ENCODE assay signal across 25 cellular contexts in the genomic region with DNA sequence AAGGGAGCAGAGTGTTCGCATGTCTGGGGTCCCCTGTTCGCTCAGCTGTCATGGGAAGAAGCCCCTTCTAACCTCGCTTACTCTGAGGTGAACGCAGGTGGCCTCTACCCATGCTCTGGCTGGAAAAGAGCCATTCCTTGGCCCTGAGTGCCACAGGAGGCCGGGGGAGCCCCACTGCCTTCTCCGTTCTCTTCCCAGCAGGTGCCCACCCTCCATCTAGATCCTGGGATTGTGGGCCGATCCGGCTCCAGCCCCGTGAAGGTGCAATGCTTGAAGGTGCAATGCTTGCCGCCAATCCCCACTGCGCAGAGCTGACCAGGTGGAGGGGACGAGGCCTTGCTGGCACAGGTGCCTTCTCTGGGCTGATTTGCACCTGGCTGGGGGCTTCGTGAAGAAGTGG.
A peak's percentile ranks its signal among the peaks of the same experiment; 100 is the strongest.
DNase-seq lines count a peak whose midpoint lies in the region; ATAC-seq, FAIRE-seq and TF ChIP-seq lines count a peak whose summit lies in the region.
"Had no signal": no experiment of that assay in that cellular context is flagged by ENCODE, and none has a peak within 500 bp of the region (broad histone marks: within the 10 kb centered on the region; RNA-seq: fewer than 3 reads in every experiment).

No MANE protein-coding gene starts in this region.

- CTCF ChIA-PET in HepG2 (lab: Yijun Ruan, JAX; ENCODE audit: low intra/inter-chr PET ratio, low total read pairs) = no interaction called here

- H3K36me3 Mint-ChIP-seq in activated CD4-positive, alpha-beta T cell treated with anti-CD3 and anti-CD28 coated beads, Interleukin-2, amount 10 ng/mL, durations not matched to agents 24 days and 14 days (ENCODE audit: low read depth) = no peaks in the 10 kb centered on the region
- no peaks in the 10 kb centered on the region for H3K36me3 Mint-ChIP-seq in mesothelial cell of epicardium
- H3K36me3 Mint-ChIP-seq: CD14-positive monocyte; CD8-positive, alpha-beta memory T cell had no signal

- H3K4ac ChIP-seq in neuronal stem cell (ENCODE audit: low read length) = no peak overlapping the region

- H4K20me1 ChIP-seq in HepG2 (ENCODE audit: insufficient read depth, low read length) = no peaks in the 10 kb centered on the region
- H4K20me1 ChIP-seq: BLaER1 treated with 17β-estradiol and CSF1 and Interleukin-3, amounts not matched to agents 10 nM and 100 nM had no signal

- H3K4me1 Mint-ChIP-seq in activated CD4-positive, alpha-beta T cell treated with anti-CD3 and anti-CD28 coated beads, Interleukin-2, amount 10 ng/mL, durations not matched to agents 24 days and 14 days = peaks cover 4% of the 10 kb centered on the region
- peaks cover 7% of the 10 kb centered on the region for H3K4me1 Mint-ChIP-seq in mesothelial cell of epicardium
- H3K4me1 Mint-ChIP-seq: CD14-positive monocyte had no signal

- H3K27ac Mint-ChIP-seq in activated CD4-positive, alpha-beta T cell treated with anti-CD3 and anti-CD28 coated beads, Interleukin-2, amount 10 ng/mL, durations not matched to agents 24 days and 14 days = no peak overlapping the region
- H3K27ac Mint-ChIP-seq in mesothelial cell of epicardium = no peak overlapping the region
- H3K27ac Mint-ChIP-seq: CD14-positive monocyte; CD4-positive, alpha-beta T cell; CD8-positive, alpha-beta memory T cell; H9 had no signal

- H3K14ac ChIP-seq in neuronal stem cell (ENCODE audit: low read length) = no peak overlapping the region

- TF ChIP-seq POLR2A in HepG2 (IDR thresholded peaks at IDR 0.05; ENCODE audit: insufficient read depth in 1 of 2, low read depth in 2 of 2, low read length in 2 of 2) = no peak

- H4K91ac ChIP-seq in neuronal stem cell (ENCODE audit: low read depth, low read length, poor library complexity) = no peak overlapping the region

- H3K9me3 ChIP-seq in kidney (ENCODE audit: control insufficient read depth in 1 of 2, low read length in 2 of 2) (no peaks in the 10 kb centered on the region), neuronal stem cell (replicated peaks in 1 of 2; ENCODE audit: control insufficient read depth in 2 of 2, insufficient read depth in 1 of 2, low read depth in 1 of 2, low read length in 2 of 2) (peaks cover 0 to 2% of the 10 kb centered on the region in 2 donors), HepG2 (ENCODE audit: low read length) (no peaks in the 10 kb centered on the region)
- H3K9me3 ChIP-seq: BE2C; BLaER1 treated with 17β-estradiol and CSF1 and Interleukin-3, amounts not matched to agents 10 nM and 100 nM had no signal

- H2BK15ac ChIP-seq in neuronal stem cell (ENCODE audit: low read length) = peak overlapping the region; percentile 2

- no peak overlapping the region for H2AFZ ChIP-seq in neuronal stem cell (ENCODE audit: low read length)
- no peak overlapping the region for H2AFZ ChIP-seq in HepG2 (ENCODE audit: low read length)
- H2AFZ ChIP-seq: GM23248 had no signal

- no peaks in the 10 kb centered on the region for H3K9me3 Mint-ChIP-seq in activated CD4-positive, alpha-beta T cell treated with anti-CD3 and anti-CD28 coated beads, Interleukin-2, amount 10 ng/mL, durations not matched to agents 24 days and 14 days
- H3K9me3 Mint-ChIP-seq in mesothelial cell of epicardium = peaks cover 5% of the 10 kb centered on the region
- H3K9me3 Mint-ChIP-seq: CD4-positive, alpha-beta T cell had no signal

- H2BK5ac ChIP-seq in neuronal stem cell (ENCODE audit: low read length) = no peak overlapping the region

- H3K27me3 Mint-ChIP-seq in activated CD4-positive, alpha-beta T cell treated with anti-CD3 and anti-CD28 coated beads, Interleukin-2, amount 10 ng/mL, durations not matched to agents 24 days and 14 days = peaks cover 4% of the 10 kb centered on the region
- peaks cover 6% of the 10 kb centered on the region for H3K27me3 Mint-ChIP-seq in mesothelial cell of epicardium (ENCODE audit: low read depth)

- TF ChIP-seq CTCF in kidney (IDR thresholded peaks at IDR 0.05; ENCODE audit: borderline replicate concordance, extremely low read depth, insufficient read depth) = no peak
- no peak for TF ChIP-seq CTCF in mesothelial cell of epicardium (IDR thresholded peaks at IDR 0.05; ENCODE audit: unreplicated experiment)
- no peak for TF ChIP-seq CTCF in HepG2 (CRISPR knock-in tag; IDR thresholded peaks at IDR 0.05)

- intact Hi-C loops in activated CD4-positive, alpha-beta T cell treated with anti-CD3 and anti-CD28 coated beads, Interleukin-2, amount 10 ng/mL, durations not matched to agents 24 days and 14 days (cut with micrococcal nuclease) = no loop called here
- intact Hi-C loops in kidney (cut with DNase I) (no loop called here), HepG2 (cut with micrococcal nuclease; ENCODE audit: unreplicated experiment) (no loop called here)

- H3K27me3 ChIP-seq in neuronal stem cell (ENCODE audit: control insufficient read depth in 3 of 3, insufficient read depth in 3 of 3, low read depth in 1 of 3, low read length in 3 of 3) (no peaks in the 10 kb centered on the region), HepG2 (ENCODE audit: control insufficient read depth in 1 of 2, insufficient read depth in 2 of 2, low read length in 2 of 2) (peaks cover 11 to 79% of the 10 kb centered on the region in 2 experiments)
- H3K27me3 ChIP-seq: BLaER1 treated with 17β-estradiol and CSF1 and Interleukin-3, amounts not matched to agents 10 nM and 100 nM had no signal

- H3K4me2 ChIP-seq in neuronal stem cell (ENCODE audit: insufficient read depth, low read length, poor library complexity, severe bottlenecking) (no peak overlapping the region), HepG2 (ENCODE audit: low read depth, low read length) (no peak overlapping the region)
- H3K4me2 ChIP-seq: BLaER1 treated with 17β-estradiol and CSF1 and Interleukin-3, amounts not matched to agents 10 nM and 100 nM had no signal

- in situ Hi-C loops in HepG2 (cut with HindIII; ENCODE audit: extremely low pct_ligation_motif_present, low pct_unique_long_range_greater_than_20kb) = no loop called here

- DNase-seq in activated CD4-positive, alpha-beta T cell treated with anti-CD3 and anti-CD28 coated beads, Interleukin-2, amount 10 ng/mL, durations not matched to agents 24 days and 14 days = peak; percentile 36
- DNase-seq in activated CD4-positive, alpha-beta T cell treated with anti-CD3 and anti-CD28 coated beads for 4 hours = no peak
- DNase-seq in kidney (peak; percentile 60), neuronal stem cell (ENCODE audit: low spot score) (no peak), NCI-H526 (lab: John Stamatoyannopoulos, UW) (no peak), mesothelial cell of epicardium (ENCODE audit: low spot score in 2 of 2, unreplicated experiment in 2 of 2) (no peak), HepG2 (ENCODE audit: low spot score) (no peak)
- DNase-seq: AML-193; BE2C; CD4-positive, alpha-beta T cell; CD8-positive, alpha-beta memory T cell; DMS 273 treated with DMSO at 0.1 percent for 48 hours; DMS79; EL; GDM1; GM23248 had no signal

- peak overlapping the region; percentile 0 for H3K23ac ChIP-seq in neuronal stem cell (ENCODE audit: low read depth, low read length, poor library complexity)

- FAIRE-seq in kidney (lab: Jason Lieb, UNC) (no peak), HepG2 (lab: Jason Lieb, UNC) (no peak)
- FAIRE-seq: A204.1, D721Med, GM12892, H1 had no signal

- H3K4me1 ChIP-seq in kidney (ENCODE audit: control insufficient read depth in 1 of 2, insufficient read depth in 1 of 2, low read depth in 1 of 2, low read length in 2 of 2) (peaks cover 0 to 3% of the 10 kb centered on the region in 2 donors), neuronal stem cell (ENCODE audit: control insufficient read depth in 2 of 2, insufficient read depth in 1 of 2, low read depth in 1 of 2, low read length in 2 of 2) (peaks cover 6% of the 10 kb centered on the region in 2 donors), HepG2 (ENCODE audit: insufficient read depth, low read length) (no peaks in the 10 kb centered on the region)
- H3K4me1 ChIP-seq: BE2C had no signal

- POLR2A ChIA-PET in HepG2 (lab: Yijun Ruan, JAX) = no interaction called here

- peak overlapping the region; percentile 11 for H3K18ac ChIP-seq in neuronal stem cell (ENCODE audit: low read length)

- ATAC-seq in HepG2 = no peak
- ATAC-seq: HCT116 had no signal

- no peak overlapping the region for H2BK120ac ChIP-seq in neuronal stem cell (ENCODE audit: low read depth, low read length)

- no peak overlapping the region for H2BK12ac ChIP-seq in neuronal stem cell (ENCODE audit: low read length)

- no peaks in the 10 kb centered on the region for H3K79me2 ChIP-seq in HepG2 (ENCODE audit: insufficient read depth, low read length)

- BruUV-seq in HepG2 (replicated peaks; lab: Mats Ljungman, UMichigan) = no TSS peak

- H3K79me1 ChIP-seq in neuronal stem cell (ENCODE audit: low read depth, low read length) = peaks cover 4% of the 10 kb centered on the region

- no peak overlapping the region for H3K27ac ChIP-seq in kidney (ENCODE audit: low read depth in 2 of 2, low read length in 2 of 2)
- H3K27ac ChIP-seq in neuronal stem cell (replicated peaks; ENCODE audit: low read length) = no peak overlapping the region
- no peak overlapping the region for H3K27ac ChIP-seq in HepG2 (ENCODE audit: extremely low read length, insufficient read depth, low read length)
- H3K27ac ChIP-seq: 22Rv1; BLaER1 treated with 17β-estradiol and CSF1 and Interleukin-3, amounts not matched to agents 10 nM and 100 nM; GM23248 had no signal

- H3K36me3 ChIP-seq in kidney (ENCODE audit: control insufficient read depth in 1 of 2, insufficient read depth in 2 of 2, low read length in 2 of 2) (no peaks in the 10 kb centered on the region), neuronal stem cell (replicated peaks in 1 of 2; ENCODE audit: control insufficient read depth in 2 of 2, insufficient read depth in 2 of 2, low read length in 2 of 2) (no peaks in the 10 kb centered on the region), HepG2 (replicated peaks in 1 of 2; ENCODE audit: control insufficient read depth in 1 of 2, insufficient read depth in 2 of 2, low read length in 2 of 2) (no peaks in the 10 kb centered on the region)
- H3K36me3 ChIP-seq: BE2C; BLaER1 treated with 17β-estradiol and CSF1 and Interleukin-3, amounts not matched to agents 10 nM and 100 nM had no signal

- no peak for TF ChIP-seq RAD21 in HepG2 (CRISPR knock-in tag; IDR thresholded peaks at IDR 0.05)

- no CpG with 5 or more reads among the region's 13 CpGs for WGBS in neuronal stem cell (ENCODE audit: extremely low coverage in 2 of 2, insufficient read length in 2 of 2, insufficient replicate concordance in 1 of 2), 2 donors
- WGBS in HepG2 (ENCODE audit: low lambda C conversion rate) = 0% methylated on average over 2 of the region's 13 CpGs

- H3K9ac ChIP-seq in kidney (ENCODE audit: low read length in 2 of 2) = no peak overlapping the region
- no peak overlapping the region for H3K9ac ChIP-seq in neuronal stem cell (ENCODE audit: low read depth, low read length, poor library complexity)
- H3K9ac ChIP-seq in HepG2 (ENCODE audit: insufficient read depth, low read depth, low read length) = no peak overlapping the region
- H3K9ac ChIP-seq: BLaER1 treated with 17β-estradiol and CSF1 and Interleukin-3, amounts not matched to agents 10 nM and 100 nM; GM23248 had no signal

- H3K4me3 Mint-ChIP-seq in activated CD4-positive, alpha-beta T cell treated with anti-CD3 and anti-CD28 coated beads, Interleukin-2, amount 10 ng/mL, durations not matched to agents 24 days and 14 days = no peak overlapping the region
- H3K4me3 Mint-ChIP-seq in mesothelial cell of epicardium = no peak overlapping the region
- H3K4me3 Mint-ChIP-seq: CD14-positive monocyte; CD4-positive, alpha-beta T cell; CD8-positive, alpha-beta memory T cell; H9 had no signal

- no peak overlapping the region for H4K8ac ChIP-seq in neuronal stem cell (ENCODE audit: low read depth, low read length)

- H2AK5ac ChIP-seq in neuronal stem cell (ENCODE audit: low read depth, low read length) = no peak overlapping the region

- TF ChIP-seq EP300 in HepG2 (IDR thresholded peaks at IDR 0.05; ENCODE audit: low read depth in 2 of 2, low read length in 2 of 2) (no peak), HepG2 (CRISPR knock-in tag; IDR thresholded peaks at IDR 0.05; ENCODE audit: borderline replicate concordance) (no peak)

- no peak overlapping the region for H3K4me3 ChIP-seq in kidney (ENCODE audit: low read length in 2 of 2)
- no peak overlapping the region for H3K4me3 ChIP-seq in neuronal stem cell (ENCODE audit: low read length in 2 of 2)
- no peak overlapping the region for H3K4me3 ChIP-seq in HepG2 (replicated peaks in 1 of 3; ENCODE audit: insufficient read depth in 1 of 3, low read depth in 2 of 3, low read length in 3 of 3)
- H3K4me3 ChIP-seq: BLaER1 treated with 17β-estradiol and CSF1 and Interleukin-3, amounts not matched to agents 10 nM and 100 nM; GM23248 had no signal

Comparison
In these comparisons a context has a peak if more than half of its experiments do, and no peak if none do; other contexts are left out.
1. DNase-seq: peak in activated CD4-positive, alpha-beta T cell treated with anti-CD3 and anti-CD28 coated beads, Interleukin-2, amount 10 ng/mL, durations not matched to agents 24 days and 14 days (single experiment) and kidney (single experiment); none in activated CD4-positive, alpha-beta T cell treated with anti-CD3 and anti-CD28 coated beads for 4 hours (0 of 2), neuronal stem cell (single experiment), NCI-H526 (0 of 2), mesothelial cell of epicardium (0 of 2) and HepG2 (single experiment).